Comparison of ENCODE assay signal across 27 cellular contexts in the genomic region with DNA sequence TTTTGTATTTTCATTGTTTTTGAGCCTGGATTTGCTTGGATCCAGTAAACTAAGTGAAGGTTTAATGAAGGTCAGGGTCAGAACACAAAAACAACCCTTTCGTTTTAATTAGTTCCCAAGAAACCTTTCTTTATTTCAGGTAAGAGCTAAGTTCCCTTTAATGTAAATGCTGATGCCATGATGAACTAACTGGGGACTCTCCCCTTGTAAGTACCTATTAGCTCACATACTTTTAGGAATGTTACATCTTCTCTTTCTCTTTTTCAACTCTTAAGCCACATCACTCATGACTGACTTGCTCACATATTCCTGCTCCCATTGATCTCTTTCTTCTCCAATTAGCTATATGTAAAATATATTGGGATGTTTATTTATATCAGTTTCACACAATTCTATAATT.
"Had no signal": no experiment of that assay in that cellular context is flagged by ENCODE, and none has a peak within 500 bp of the region (broad histone marks: within the 10 kb centered on the region; RNA-seq: fewer than 3 reads in every experiment).

No MANE protein-coding gene starts in this region.

- DNase-seq: colonic mucosa; cortex of kidney; effector CD8-positive, alpha-beta T cell; effector memory CD8-positive, alpha-beta T cell; endodermal cell; erythroblast; esophagus squamous epithelium; foreskin fibroblast; foreskin melanocyte; gastrocnemius medialis; heart left ventricle; hypothalamus; immature natural killer cell; islet precursor cell; kidney; kidney glomerular epithelial cell; left lung; left ventricle myocardium superior; lower lobe of right lung; mesenchymal stem cell; mucosa of descending colon; naive B cell had no signal

- H3K36me3 ChIP-seq: colonic mucosa, esophagus squamous epithelium, gastrocnemius medialis, heart left ventricle, left lung, lower lobe of right lung had no signal

- H3K79me2 ChIP-seq: hepatocyte had no signal

- H2AFZ ChIP-seq: hepatocyte had no signal

- H3K27ac ChIP-seq: colonic mucosa, epithelial cell of prostate, esophagus squamous epithelium, gastrocnemius medialis, heart left ventricle, hepatocyte, left lung, lower lobe of right lung had no signal

- H3K4me2 ChIP-seq: hepatocyte had no signal

- H3K27me3 ChIP-seq: colonic mucosa, esophagus squamous epithelium, gastrocnemius medialis, heart left ventricle, hepatocyte, left lung had no signal

- H3K9me3 ChIP-seq: colonic mucosa, gastrocnemius medialis, lower lobe of right lung, mucosa of descending colon had no signal

- H3K27ac Mint-ChIP-seq: dendritic cell treated with granulocyte-macrophage colony-stimulating factor and Interleukin-4, amounts not matched to agents 40 ng/mL and 50 ng/mL, for 4 days; effector memory CD8-positive, alpha-beta T cell; endodermal cell; immature natural killer cell; mesothelial cell of epicardium; naive B cell had no signal

- H3K4me1 Mint-ChIP-seq: immature natural killer cell, mesothelial cell of epicardium, naive B cell had no signal

- H3K4me3 Mint-ChIP-seq: dendritic cell treated with granulocyte-macrophage colony-stimulating factor and Interleukin-4, amounts not matched to agents 40 ng/mL and 50 ng/mL, for 4 days; effector memory CD8-positive, alpha-beta T cell; endodermal cell; immature natural killer cell; mesothelial cell of epicardium; naive B cell had no signal

- H3K4me1 ChIP-seq: colonic mucosa, esophagus squamous epithelium, gastrocnemius medialis, heart left ventricle, left lung, lower lobe of right lung had no signal

- ATAC-seq: effector memory CD8-positive, alpha-beta T cell; esophagus mucosa; gastrocnemius medialis; heart left ventricle; left lung; left ventricle myocardium superior; lower lobe of right lung; mucosa of descending colon had no signal

- H3K4me3 ChIP-seq: colonic mucosa, esophagus squamous epithelium, gastrocnemius medialis, heart left ventricle, hepatocyte, left lung, lower lobe of right lung, mucosa of descending colon had no signal

- H3K36me3 Mint-ChIP-seq: immature natural killer cell, mesothelial cell of epicardium, naive B cell had no signal

- H3K27me3 Mint-ChIP-seq: dendritic cell treated with granulocyte-macrophage colony-stimulating factor and Interleukin-4, amounts not matched to agents 40 ng/mL and 50 ng/mL, for 4 days; effector memory CD8-positive, alpha-beta T cell; naive B cell had no signal

- H3K9me3 Mint-ChIP-seq: endodermal cell had no signal
